In the genomic region with DNA sequence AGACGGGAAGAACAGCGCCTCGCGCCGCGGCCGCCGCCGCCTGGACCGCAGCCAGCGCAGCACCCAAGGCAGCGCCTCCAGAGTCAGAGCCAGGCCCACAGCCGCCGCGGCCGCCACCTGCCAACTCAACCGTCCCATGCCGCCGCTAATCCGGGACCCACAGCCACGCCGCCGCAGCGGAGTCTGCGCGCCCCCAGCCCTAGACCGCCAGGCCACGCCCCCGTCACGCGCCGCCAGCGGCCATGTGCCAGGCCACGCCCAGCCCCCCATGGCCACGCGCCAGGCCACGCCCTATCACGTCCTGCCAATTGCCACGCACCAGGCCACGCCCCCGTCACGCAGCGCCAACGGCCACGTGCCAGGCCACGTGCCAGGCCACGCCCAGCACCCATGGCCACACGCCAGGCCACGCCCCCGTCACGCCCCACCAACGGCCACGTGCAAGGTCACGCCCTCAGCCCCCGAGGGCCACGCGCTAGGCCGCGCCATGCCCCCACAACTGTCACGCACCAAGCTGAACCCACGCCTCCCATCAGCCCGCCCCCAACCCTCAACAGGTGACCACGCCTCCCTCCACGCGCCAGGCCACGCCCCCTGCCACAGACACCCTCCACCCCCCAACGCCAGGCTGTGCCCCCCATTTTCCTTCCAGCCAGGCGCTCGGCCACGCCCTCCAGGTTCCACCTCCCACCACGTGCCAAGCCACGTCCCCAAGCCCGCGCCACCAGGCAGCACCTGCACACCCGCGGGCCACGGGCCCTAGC, we compare ENCODE assay signal across 8 cellular contexts. TPM values are rescaled to one million over a fixed set of nuclear protein-coding genes. Genes with fewer than 3 reads are reported as not detected.
DNase-seq lines count a peak whose midpoint lies in the region; ATAC-seq and TF ChIP-seq lines count a peak whose summit lies in the region.

A gene with protein sequence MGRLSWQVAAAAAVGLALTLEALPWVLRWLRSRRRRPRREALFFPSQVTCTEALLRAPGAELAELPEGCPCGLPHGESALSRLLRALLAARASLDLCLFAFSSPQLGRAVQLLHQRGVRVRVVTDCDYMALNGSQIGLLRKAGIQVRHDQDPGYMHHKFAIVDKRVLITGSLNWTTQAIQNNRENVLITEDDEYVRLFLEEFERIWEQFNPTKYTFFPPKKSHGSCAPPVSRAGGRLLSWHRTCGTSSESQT (minus strand): TSS at position 185 of the 764 bp plus-strand sequence. CDS start 47 bp downstream, at position 138.

- POLR2A ChIA-PET in CD8-positive, alpha-beta T cell (lab: Charles Lee): interaction anchor here (0.7 to 1.7 kb wide), 7 partner anchors 23 to 61 kb away, joined by 3 to 6 read pairs (median 4); a partner anchor contains a TSS

- no peaks in the 10 kb centered on the region for H3K27me3 Mint-ChIP-seq in CD8-positive, alpha-beta T cell (ENCODE audit: low read depth)

- peak; percentile 72 to 95 (median 86) for DNase-seq in CD8-positive, alpha-beta T cell
- DNase-seq in LHCN-M2 (ENCODE audit: low read depth) (peak; percentile 75), SHP77 treated with DMSO at 0.1 percent for 48 hours (lab: John Stamatoyannopoulos, UW) (peak; percentile 84), foreskin keratinocyte (peak in 1 of 2 donors; percentile 54), retinal pigment epithelial cell (ENCODE audit: low read depth) (no peak)
- peak; percentile 90 for DNase-seq in activated T-helper 9 cell treated with anti-CD3 and anti-CD28 coated beads, Interleukin-2, amount 50 U/mL, for 16 hours (ENCODE audit: low read depth)

- H3K4me3 Mint-ChIP-seq in CD8-positive, alpha-beta T cell: peak within 1 kb of the TSS; percentile 86

- intact Hi-C loops in CD8-positive, alpha-beta T cell (cut with DNase I, micrococcal nuclease): loop anchor here (1.0 to 5.0 kb wide), 5 partner anchors 24 to 164 kb away; a partner anchor contains a TSS

- no peaks in the 10 kb centered on the region for H3K27me3 ChIP-seq in CD8-positive, alpha-beta T cell (ENCODE audit: insufficient read depth, low read length)
- H3K27me3 ChIP-seq in foreskin keratinocyte: no peaks in the 10 kb centered on the region

- H3K4me1 Mint-ChIP-seq in CD8-positive, alpha-beta T cell (ENCODE audit: low read depth): peaks cover 29% of the 10 kb centered on the region

- peak; percentile 79 for ATAC-seq in CD8-positive, alpha-beta T cell
- ATAC-seq in GM21360 (IDR thresholded peaks at IDR 0.05; ENCODE audit: unreplicated experiment) (peak; percentile 53), foreskin keratinocyte (peak; percentile 64), GM21390 (IDR thresholded peaks at IDR 0.05; ENCODE audit: unreplicated experiment) (no peak)

- CTCF ChIA-PET in CD8-positive, alpha-beta T cell (lab: Charles Lee): interaction anchor here (1.4 to 1.6 kb wide), 3 partner anchors 20 to 64 kb away, joined by 4 read pairs; no protein-coding TSS in a partner anchor

- no peaks in the 10 kb centered on the region for H3K9me3 ChIP-seq in CD8-positive, alpha-beta T cell (ENCODE audit: low read length)

- H3K36me3 Mint-ChIP-seq in CD8-positive, alpha-beta T cell: peaks cover 24% of the 10 kb centered on the region

- no peak for TF ChIP-seq CTCF in CD8-positive, alpha-beta T cell (IDR thresholded peaks at IDR 0.05)
- TF ChIP-seq CTCF in foreskin keratinocyte (conservative IDR thresholded peaks at IDR 0.05) (peak; percentile 22), retinal pigment epithelial cell (conservative IDR thresholded peaks at IDR 0.05; ENCODE audit: low read depth, low read length) (no peak)

- H3K4me3 ChIP-seq in CD8-positive, alpha-beta T cell (ENCODE audit: low read depth, low read length): peak within 1 kb of the TSS; percentile 75
- peak within 1 kb of the TSS; percentile 52 for H3K4me3 ChIP-seq in retinal pigment epithelial cell (ENCODE audit: low read length)

- peaks cover 5% of the 10 kb centered on the region for H3K36me3 ChIP-seq in CD8-positive, alpha-beta T cell (ENCODE audit: insufficient read depth, low read length)

- no peaks in the 10 kb centered on the region for H3K9me3 Mint-ChIP-seq in CD8-positive, alpha-beta T cell

- peak within 1 kb of the TSS; percentile 41 for H3K27ac ChIP-seq in CD8-positive, alpha-beta T cell (ENCODE audit: low read depth, low read length)
- peak within 1 kb of the TSS; percentile 17 for H3K27ac ChIP-seq in foreskin keratinocyte

- peaks cover 21% of the 10 kb centered on the region for H3K4me1 ChIP-seq in CD8-positive, alpha-beta T cell (ENCODE audit: insufficient read depth, low read length)
- no peaks in the 10 kb centered on the region for H3K4me1 ChIP-seq in foreskin keratinocyte

- H3K27ac Mint-ChIP-seq in CD8-positive, alpha-beta T cell: peak within 1 kb of the TSS; percentile 92

RNA-seq across cellular contexts. Expression of the gene that starts here (rescaled TPM):
- 1 to 10 TPM; 3.2 to 3.3 TPM for total RNA-seq in CD8-positive, alpha-beta T cell
- 4.2 and 5.3 TPM in 2 replicates for total RNA-seq in LHCN-M2 (2014; rRNA removed)
- polyA plus RNA-seq in LHCN-M2 (2012): 2.7 TPM
- 1.6 and 2.2 TPM in 2 replicates for total RNA-seq in foreskin keratinocyte
- 1.2 and 1.7 TPM in 2 replicates for polyA plus RNA-seq in foreskin keratinocyte
